ENCODE assay signal across 1 cellular context in the genomic region with DNA sequence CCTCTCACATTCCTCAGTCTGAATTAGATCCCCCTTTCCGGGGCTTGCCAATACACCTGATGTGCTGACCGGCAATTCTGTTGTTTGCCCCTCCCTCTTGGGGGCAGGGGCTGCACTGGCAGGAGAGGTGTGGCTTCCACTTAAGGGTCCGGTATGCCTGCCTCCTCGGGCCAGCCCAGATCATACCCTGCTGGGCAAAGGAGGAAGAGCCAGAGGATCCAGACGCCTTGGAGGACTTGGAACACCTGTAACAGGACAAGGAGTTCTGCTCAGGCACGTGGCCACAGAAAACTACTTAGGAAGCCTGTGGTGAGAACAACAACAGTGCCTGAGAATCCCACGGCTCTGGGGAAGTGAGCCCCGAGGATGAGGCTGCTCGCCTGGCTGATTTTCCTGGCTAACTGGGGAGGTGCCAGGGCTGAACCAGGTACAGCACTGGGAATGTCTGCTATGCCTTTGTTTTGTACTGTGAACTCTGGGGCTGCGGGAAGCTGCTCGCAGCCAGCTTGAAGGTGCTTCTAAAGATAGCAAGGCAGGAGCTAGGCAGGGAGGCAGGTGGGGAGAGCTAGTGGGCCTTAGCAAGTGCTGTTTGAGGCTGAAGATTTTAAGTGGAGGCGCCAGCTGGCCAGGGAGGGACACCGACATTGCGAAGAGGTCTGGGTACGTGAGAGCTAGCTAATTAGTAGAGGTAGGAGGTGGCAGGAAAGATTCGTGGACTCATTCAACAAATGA.
TF ChIP-seq lines count a peak whose summit lies in the region.

A gene with protein sequence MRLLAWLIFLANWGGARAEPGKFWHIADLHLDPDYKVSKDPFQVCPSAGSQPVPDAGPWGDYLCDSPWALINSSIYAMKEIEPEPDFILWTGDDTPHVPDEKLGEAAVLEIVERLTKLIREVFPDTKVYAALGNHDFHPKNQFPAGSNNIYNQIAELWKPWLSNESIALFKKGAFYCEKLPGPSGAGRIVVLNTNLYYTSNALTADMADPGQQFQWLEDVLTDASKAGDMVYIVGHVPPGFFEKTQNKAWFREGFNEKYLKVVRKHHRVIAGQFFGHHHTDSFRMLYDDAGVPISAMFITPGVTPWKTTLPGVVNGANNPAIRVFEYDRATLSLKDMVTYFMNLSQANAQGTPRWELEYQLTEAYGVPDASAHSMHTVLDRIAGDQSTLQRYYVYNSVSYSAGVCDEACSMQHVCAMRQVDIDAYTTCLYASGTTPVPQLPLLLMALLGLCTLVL (plus strand): TSS at position 183 of the 732 bp plus-strand sequence. CDS start 184 bp downstream, at position 367.

TF ChIP-seq in HepG2, 621 proteins besides CTCF, POLR2A, EP300 and RAD21 (continued from another document):
- TF ChIP-seq, protein P1, sequence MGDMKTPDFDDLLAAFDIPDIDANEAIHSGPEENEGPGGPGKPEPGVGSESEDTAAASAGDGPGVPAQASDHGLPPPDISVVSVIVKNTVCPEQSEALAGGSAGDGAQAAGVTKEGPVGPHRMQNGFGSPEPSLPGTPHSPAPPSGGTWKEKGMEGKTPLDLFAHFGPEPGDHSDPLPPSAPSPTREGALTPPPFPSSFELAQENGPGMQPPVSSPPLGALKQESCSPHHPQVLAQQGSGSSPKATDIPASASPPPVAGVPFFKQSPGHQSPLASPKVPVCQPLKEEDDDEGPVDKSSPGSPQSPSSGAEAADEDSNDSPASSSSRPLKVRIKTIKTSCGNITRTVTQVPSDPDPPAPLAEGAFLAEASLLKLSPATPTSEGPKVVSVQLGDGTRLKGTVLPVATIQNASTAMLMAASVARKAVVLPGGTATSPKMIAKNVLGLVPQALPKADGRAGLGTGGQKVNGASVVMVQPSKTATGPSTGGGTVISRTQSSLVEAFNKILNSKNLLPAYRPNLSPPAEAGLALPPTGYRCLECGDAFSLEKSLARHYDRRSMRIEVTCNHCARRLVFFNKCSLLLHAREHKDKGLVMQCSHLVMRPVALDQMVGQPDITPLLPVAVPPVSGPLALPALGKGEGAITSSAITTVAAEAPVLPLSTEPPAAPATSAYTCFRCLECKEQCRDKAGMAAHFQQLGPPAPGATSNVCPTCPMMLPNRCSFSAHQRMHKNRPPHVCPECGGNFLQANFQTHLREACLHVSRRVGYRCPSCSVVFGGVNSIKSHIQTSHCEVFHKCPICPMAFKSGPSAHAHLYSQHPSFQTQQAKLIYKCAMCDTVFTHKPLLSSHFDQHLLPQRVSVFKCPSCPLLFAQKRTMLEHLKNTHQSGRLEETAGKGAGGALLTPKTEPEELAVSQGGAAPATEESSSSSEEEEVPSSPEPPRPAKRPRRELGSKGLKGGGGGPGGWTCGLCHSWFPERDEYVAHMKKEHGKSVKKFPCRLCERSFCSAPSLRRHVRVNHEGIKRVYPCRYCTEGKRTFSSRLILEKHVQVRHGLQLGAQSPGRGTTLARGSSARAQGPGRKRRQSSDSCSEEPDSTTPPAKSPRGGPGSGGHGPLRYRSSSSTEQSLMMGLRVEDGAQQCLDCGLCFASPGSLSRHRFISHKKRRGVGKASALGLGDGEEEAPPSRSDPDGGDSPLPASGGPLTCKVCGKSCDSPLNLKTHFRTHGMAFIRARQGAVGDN (CRISPR knock-in tag; IDR thresholded peaks at IDR 0.05), result peak; percentile 36; the same call in 1 of the 2 replicates
- TF ChIP-seq ZNF317 (CRISPR knock-in tag; IDR thresholded peaks at IDR 0.05), result no peak
- TF ChIP-seq ZNF468 (CRISPR knock-in tag; IDR thresholded peaks at IDR 0.05), result no peak
- TF ChIP-seq, protein P2, sequence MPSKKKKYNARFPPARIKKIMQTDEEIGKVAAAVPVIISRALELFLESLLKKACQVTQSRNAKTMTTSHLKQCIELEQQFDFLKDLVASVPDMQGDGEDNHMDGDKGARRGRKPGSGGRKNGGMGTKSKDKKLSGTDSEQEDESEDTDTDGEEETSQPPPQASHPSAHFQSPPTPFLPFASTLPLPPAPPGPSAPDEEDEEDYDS (CRISPR knock-in tag; IDR thresholded peaks at IDR 0.05), result peak; percentile 9; the same call in 1 of the 2 replicates
- TF ChIP-seq TEAD3 (CRISPR knock-in tag; optimal IDR thresholded peaks at IDR 0.05; ENCODE audit: borderline replicate concordance), result peak; percentile 41
- TF ChIP-seq, protein P3, sequence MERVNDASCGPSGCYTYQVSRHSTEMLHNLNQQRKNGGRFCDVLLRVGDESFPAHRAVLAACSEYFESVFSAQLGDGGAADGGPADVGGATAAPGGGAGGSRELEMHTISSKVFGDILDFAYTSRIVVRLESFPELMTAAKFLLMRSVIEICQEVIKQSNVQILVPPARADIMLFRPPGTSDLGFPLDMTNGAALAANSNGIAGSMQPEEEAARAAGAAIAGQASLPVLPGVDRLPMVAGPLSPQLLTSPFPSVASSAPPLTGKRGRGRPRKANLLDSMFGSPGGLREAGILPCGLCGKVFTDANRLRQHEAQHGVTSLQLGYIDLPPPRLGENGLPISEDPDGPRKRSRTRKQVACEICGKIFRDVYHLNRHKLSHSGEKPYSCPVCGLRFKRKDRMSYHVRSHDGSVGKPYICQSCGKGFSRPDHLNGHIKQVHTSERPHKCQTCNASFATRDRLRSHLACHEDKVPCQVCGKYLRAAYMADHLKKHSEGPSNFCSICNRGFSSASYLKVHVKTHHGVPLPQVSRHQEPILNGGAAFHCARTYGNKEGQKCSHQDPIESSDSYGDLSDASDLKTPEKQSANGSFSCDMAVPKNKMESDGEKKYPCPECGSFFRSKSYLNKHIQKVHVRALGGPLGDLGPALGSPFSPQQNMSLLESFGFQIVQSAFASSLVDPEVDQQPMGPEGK (CRISPR knock-in tag; IDR thresholded peaks at IDR 0.05), result 0 out of 2 replicates have a peak, but pooled peaks have one; percentile 36
- TF ChIP-seq SOX6 (IDR thresholded peaks at IDR 0.05), result no peak
- 0 out of 2 replicates have a peak, but pooled peaks have one; percentile 15 for TF ChIP-seq SOX6 (CRISPR knock-in tag; IDR thresholded peaks at IDR 0.05)
